ENCODE assay signal across 15 cellular contexts in genomic region chr5:36888303-36888702, GRCh38.
"Had no signal": no experiment of that assay in that cellular context is flagged by ENCODE, and none has a peak within 500 bp of the region (broad histone marks: within the 10 kb centered on the region; RNA-seq: fewer than 3 reads in every experiment).

No MANE protein-coding gene starts in this region.

- FAIRE-seq: colon, endometrium had no signal

- DNase-seq: activated CD4-positive, CD25-positive, alpha-beta regulatory T cell; activated CD8-positive, alpha-beta memory T cell treated with anti-CD3 and anti-CD28 coated beads, Interleukin-2, amount 10 ng/mL, durations not matched to agents 7 days and 5 days; activated T-cell treated with anti-CD3 and anti-CD28 coated beads, Interleukin-2, amount 50 U/mL, for 48 hours; islet precursor cell; left lung; mucosa of descending colon; naive thymus-derived CD8-positive, alpha-beta T cell; posterior cingulate gyrus; stimulated activated CD4-positive, alpha-beta T cell treated with anti-CD3 and anti-CD28 coated beads, Interleukin-15, amount 100 ng/mL, for 24 hours; stimulated activated CD4-positive, alpha-beta T cell treated with anti-CD3 and anti-CD28 coated beads, Interleukin-4, amount 100 ng/mL, for 1 hour; stimulated activated naive CD4-positive, alpha-beta T cell treated with Interleukin-2 at 50 U/mL for 16 hours; SW 1271 had no signal

- H3K27ac Mint-ChIP-seq: activated CD8-positive, alpha-beta memory T cell treated with anti-CD3 and anti-CD28 coated beads, Interleukin-2, amount 10 ng/mL, durations not matched to agents 7 days and 5 days; T-helper 2 cell treated with Interferon-gamma antibody and Interleukin-4, amounts not matched to agents 5 μg/mL and 100 μg/mL, for 36 hours had no signal

- H3K4me3 Mint-ChIP-seq: activated CD8-positive, alpha-beta memory T cell treated with anti-CD3 and anti-CD28 coated beads, Interleukin-2, amount 10 ng/mL, durations not matched to agents 7 days and 5 days; T-helper 2 cell treated with Interferon-gamma antibody and Interleukin-4, amounts not matched to agents 5 μg/mL and 100 μg/mL, for 36 hours had no signal

- H3K27me3 Mint-ChIP-seq: activated CD8-positive, alpha-beta memory T cell treated with anti-CD3 and anti-CD28 coated beads, Interleukin-2, amount 10 ng/mL, durations not matched to agents 7 days and 5 days; naive thymus-derived CD8-positive, alpha-beta T cell had no signal

- ATAC-seq: activated CD8-positive, alpha-beta memory T cell treated with anti-CD3 and anti-CD28 coated beads, Interleukin-2, amount 10 ng/mL, durations not matched to agents 7 days and 5 days; left lung; naive thymus-derived CD8-positive, alpha-beta T cell had no signal
